1 cellular context compared by ENCODE assay signal in the genomic region with DNA sequence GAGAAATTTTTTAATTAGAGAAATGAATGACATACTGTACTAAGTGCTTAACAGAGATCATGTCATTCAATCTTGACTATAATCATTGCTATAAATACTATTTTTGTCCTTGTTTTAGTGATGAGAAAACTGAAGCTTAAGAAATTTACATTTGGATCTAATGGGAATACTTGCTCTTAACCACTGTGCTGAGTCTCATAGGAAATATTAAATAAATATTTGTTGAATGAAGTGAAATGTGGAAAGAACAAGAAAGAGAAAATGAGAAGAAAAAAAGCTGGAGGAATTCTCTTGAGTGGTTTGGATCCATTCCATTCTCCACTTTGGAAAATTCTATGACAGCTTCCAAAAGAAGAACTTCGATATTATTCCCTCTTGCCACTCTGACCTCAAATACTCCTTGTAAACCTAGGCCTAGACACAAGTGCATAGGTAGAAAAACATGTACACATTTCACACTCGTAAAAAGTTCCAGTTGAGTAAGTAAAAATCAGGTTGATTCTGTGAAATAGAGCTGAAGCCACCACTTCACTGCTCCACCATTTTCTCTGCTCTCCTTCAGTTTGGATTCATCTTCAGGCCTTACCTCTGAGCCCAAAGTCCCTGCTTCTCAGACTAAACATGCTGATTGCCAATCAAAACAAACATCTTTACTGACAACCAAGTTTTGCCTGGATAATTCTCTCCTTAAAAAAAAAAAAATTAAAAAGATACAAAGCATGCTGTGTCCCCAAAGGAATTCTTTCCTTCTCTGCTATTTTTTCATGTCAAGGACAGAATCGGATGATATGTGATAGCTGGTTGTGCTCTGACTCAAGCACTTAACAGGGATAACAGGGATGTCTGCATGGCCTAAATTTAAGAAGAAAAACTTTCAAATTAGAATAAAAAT.
TF ChIP-seq lines count a peak whose summit lies in the region.

No MANE protein-coding gene starts in this region.

TF ChIP-seq in GM23338, 12 proteins besides CTCF, POLR2A, EP300 and RAD21 (continued from another document):
- TF ChIP-seq, protein P1, sequence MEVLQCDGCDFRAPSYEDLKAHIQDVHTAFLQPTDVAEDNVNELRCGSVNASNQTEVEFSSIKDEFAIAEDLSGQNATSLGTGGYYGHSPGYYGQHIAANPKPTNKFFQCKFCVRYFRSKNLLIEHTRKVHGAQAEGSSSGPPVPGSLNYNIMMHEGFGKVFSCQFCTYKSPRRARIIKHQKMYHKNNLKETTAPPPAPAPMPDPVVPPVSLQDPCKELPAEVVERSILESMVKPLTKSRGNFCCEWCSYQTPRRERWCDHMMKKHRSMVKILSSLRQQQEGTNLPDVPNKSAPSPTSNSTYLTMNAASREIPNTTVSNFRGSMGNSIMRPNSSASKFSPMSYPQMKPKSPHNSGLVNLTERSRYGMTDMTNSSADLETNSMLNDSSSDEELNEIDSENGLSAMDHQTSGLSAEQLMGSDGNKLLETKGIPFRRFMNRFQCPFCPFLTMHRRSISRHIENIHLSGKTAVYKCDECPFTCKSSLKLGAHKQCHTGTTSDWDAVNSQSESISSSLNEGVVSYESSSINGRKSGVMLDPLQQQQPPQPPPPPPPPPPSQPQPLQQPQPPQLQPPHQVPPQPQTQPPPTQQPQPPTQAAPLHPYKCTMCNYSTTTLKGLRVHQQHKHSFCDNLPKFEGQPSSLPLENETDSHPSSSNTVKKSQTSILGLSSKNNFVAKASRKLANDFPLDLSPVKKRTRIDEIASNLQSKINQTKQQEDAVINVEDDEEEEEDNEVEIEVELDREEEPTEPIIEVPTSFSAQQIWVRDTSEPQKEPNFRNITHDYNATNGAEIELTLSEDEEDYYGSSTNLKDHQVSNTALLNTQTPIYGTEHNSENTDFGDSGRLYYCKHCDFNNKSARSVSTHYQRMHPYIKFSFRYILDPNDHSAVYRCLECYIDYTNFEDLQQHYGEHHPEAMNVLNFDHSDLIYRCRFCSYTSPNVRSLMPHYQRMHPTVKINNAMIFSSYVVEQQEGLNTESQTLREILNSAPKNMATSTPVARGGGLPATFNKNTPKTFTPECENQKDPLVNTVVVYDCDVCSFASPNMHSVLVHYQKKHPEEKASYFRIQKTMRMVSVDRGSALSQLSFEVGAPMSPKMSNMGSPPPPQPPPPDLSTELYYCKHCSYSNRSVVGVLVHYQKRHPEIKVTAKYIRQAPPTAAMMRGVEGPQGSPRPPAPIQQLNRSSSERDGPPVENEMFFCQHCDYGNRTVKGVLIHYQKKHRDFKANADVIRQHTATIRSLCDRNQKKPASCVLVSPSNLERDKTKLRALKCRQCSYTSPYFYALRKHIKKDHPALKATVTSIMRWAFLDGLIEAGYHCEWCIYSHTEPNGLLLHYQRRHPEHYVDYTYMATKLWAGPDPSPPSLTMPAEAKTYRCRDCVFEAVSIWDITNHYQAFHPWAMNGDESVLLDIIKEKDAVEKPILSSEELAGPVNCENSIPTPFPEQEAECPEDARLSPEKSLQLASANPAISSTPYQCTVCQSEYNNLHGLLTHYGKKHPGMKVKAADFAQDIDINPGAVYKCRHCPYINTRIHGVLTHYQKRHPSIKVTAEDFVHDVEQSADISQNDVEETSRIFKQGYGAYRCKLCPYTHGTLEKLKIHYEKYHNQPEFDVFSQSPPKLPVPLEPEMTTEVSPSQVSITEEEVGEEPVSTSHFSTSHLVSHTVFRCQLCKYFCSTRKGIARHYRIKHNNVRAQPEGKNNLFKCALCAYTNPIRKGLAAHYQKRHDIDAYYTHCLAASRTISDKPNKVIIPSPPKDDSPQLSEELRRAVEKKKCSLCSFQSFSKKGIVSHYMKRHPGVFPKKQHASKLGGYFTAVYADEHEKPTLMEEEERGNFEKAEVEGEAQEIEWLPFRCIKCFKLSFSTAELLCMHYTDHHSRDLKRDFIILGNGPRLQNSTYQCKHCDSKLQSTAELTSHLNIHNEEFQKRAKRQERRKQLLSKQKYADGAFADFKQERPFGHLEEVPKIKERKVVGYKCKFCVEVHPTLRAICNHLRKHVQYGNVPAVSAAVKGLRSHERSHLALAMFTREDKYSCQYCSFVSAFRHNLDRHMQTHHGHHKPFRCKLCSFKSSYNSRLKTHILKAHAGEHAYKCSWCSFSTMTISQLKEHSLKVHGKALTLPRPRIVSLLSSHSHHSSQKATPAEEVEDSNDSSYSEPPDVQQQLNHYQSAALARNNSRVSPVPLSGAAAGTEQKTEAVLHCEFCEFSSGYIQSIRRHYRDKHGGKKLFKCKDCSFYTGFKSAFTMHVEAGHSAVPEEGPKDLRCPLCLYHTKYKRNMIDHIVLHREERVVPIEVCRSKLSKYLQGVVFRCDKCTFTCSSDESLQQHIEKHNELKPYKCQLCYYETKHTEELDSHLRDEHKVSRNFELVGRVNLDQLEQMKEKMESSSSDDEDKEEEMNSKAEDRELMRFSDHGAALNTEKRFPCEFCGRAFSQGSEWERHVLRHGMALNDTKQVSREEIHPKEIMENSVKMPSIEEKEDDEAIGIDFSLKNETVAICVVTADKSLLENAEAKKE (CRISPR knock-in tag; IDR thresholded peaks at IDR 0.05), result no peak
- TF ChIP-seq, protein P2, sequence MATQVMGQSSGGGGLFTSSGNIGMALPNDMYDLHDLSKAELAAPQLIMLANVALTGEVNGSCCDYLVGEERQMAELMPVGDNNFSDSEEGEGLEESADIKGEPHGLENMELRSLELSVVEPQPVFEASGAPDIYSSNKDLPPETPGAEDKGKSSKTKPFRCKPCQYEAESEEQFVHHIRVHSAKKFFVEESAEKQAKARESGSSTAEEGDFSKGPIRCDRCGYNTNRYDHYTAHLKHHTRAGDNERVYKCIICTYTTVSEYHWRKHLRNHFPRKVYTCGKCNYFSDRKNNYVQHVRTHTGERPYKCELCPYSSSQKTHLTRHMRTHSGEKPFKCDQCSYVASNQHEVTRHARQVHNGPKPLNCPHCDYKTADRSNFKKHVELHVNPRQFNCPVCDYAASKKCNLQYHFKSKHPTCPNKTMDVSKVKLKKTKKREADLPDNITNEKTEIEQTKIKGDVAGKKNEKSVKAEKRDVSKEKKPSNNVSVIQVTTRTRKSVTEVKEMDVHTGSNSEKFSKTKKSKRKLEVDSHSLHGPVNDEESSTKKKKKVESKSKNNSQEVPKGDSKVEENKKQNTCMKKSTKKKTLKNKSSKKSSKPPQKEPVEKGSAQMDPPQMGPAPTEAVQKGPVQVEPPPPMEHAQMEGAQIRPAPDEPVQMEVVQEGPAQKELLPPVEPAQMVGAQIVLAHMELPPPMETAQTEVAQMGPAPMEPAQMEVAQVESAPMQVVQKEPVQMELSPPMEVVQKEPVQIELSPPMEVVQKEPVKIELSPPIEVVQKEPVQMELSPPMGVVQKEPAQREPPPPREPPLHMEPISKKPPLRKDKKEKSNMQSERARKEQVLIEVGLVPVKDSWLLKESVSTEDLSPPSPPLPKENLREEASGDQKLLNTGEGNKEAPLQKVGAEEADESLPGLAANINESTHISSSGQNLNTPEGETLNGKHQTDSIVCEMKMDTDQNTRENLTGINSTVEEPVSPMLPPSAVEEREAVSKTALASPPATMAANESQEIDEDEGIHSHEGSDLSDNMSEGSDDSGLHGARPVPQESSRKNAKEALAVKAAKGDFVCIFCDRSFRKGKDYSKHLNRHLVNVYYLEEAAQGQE (IDR thresholded peaks at IDR 0.05; ENCODE audit: unreplicated experiment), result no peak
